In the genomic region with DNA sequence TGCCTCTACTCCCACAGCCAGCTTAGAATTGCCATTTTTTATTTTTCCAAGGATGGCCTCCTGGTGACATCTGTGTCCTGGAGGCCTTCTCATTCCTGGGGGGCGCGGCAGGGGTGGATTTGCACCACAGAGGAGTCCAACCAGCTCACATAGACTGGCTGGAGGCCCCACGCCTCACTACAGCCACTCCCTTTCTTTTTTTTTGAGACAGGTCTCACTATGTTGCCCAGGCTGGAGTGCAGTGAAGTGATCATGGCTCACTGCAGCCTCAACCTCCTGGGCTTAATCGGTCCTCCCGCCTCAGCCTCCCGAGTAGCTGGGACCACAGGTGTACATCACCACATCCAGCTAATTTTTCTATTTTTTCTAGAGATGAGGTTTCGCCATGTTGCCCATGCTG, we compare ENCODE assay signal across 28 cellular contexts.
"Had no signal": no experiment of that assay in that cellular context is flagged by ENCODE, and none has a peak within 500 bp of the region (broad histone marks: within the 10 kb centered on the region; RNA-seq: fewer than 3 reads in every experiment).

No MANE protein-coding gene starts in this region.

- DNase-seq: stimulated activated CD4-positive, alpha-beta T cell treated with anti-CD3 and anti-CD28 coated beads, Interleukin-2, amount 100 ng/mL, for 48 hours; stimulated activated CD4-positive, alpha-beta T cell treated with anti-CD3 and anti-CD28 coated beads, Interleukin-4, amount 100 ng/mL, for 1 hour; stimulated activated CD4-positive, alpha-beta T cell treated with anti-CD3 and anti-CD28 coated beads, Interleukin-4, amount 100 ng/mL, for 24 hours; stimulated activated CD4-positive, alpha-beta T cell treated with anti-CD3 and anti-CD28 coated beads, Interleukin-4, amount 100 ng/mL, for 4 hours; stimulated activated CD8-positive, alpha-beta memory T cell treated with anti-CD3 and anti-CD28 coated beads, Interleukin-4, amount 100 ng/mL, for 48 hours; stimulated activated naive B cell treated with anti-CD40 and anti-IgM and Interleukin-4, amounts not matched to agents 10 μg/mL and 1 μg/mL and 100 μg/mL, for 72 hours; stimulated activated naive CD4-positive, alpha-beta T cell; stimulated activated naive CD4-positive, alpha-beta T cell treated with Interleukin-2 at 50 U/mL for 16 hours; stimulated activated naive CD8-positive, alpha-beta T cell treated with anti-CD3 and anti-CD28 coated beads, Interleukin-15, amount 100 ng/mL, for 72 hours; stimulated activated naive CD8-positive, alpha-beta T cell treated with anti-CD3 and anti-CD28 coated beads, Interleukin-15, Interleukin-2, amounts not matched to agents 100 U/mL and 50 U/mL, for 24 hours; stomach; substantia nigra; testis; thyroid gland; tibial artery; transverse colon; trophoblast cell; upper lobe of left lung; upper lobe of right lung; uterus had no signal

- H3K4me1 ChIP-seq: stomach, suprapubic skin, testis, thyroid gland, tibial artery, tibial nerve, upper lobe of left lung, upper lobe of right lung, uterus, vagina had no signal

- H3K36me3 Mint-ChIP-seq: stimulated activated effector memory CD8-positive, alpha-beta T cell treated with anti-CD3 and anti-CD28 coated beads, Interleukin-12 subunit alpha, Interleukin-12 subunit beta, amount 100 ng/mL, for 72 hours; stimulated activated memory B cell treated with anti-CD40 and anti-IgM and Interleukin-4, amounts not matched to agents 10 μg/mL and 1 μg/mL and 100 μg/mL, for 72 hours; stimulated activated naive B cell treated with anti-CD40 and anti-IgM and Interleukin-4, amounts not matched to agents 10 μg/mL and 1 μg/mL and 100 μg/mL, for 72 hours; type B pancreatic cell had no signal

- H3K9me3 ChIP-seq: stomach, suprapubic skin, testis, thoracic aorta, thyroid gland, tibial artery, tibial nerve, transverse colon, upper lobe of left lung, upper lobe of right lung, uterus, vagina had no signal

- H3K4me3 Mint-ChIP-seq: stimulated activated effector memory CD8-positive, alpha-beta T cell treated with anti-CD3 and anti-CD28 coated beads, Interleukin-12 subunit alpha, Interleukin-12 subunit beta, amount 100 ng/mL, for 72 hours; stimulated activated memory B cell treated with anti-CD40 and anti-IgM and Interleukin-4, amounts not matched to agents 10 μg/mL and 1 μg/mL and 100 μg/mL, for 72 hours; stimulated activated naive B cell treated with anti-CD40 and anti-IgM and Interleukin-4, amounts not matched to agents 10 μg/mL and 1 μg/mL and 100 μg/mL, for 72 hours; stimulated activated naive CD8-positive, alpha-beta T cell treated with anti-CD3 and anti-CD28 coated beads, Interleukin-15, amount 100 ng/mL, for 72 hours; stimulated activated naive CD8-positive, alpha-beta T cell treated with anti-CD3 and anti-CD28 coated beads, Interleukin-15, Interleukin-2, amounts not matched to agents 100 ng/mL and 50 ng/mL, for 24 hours; type B pancreatic cell had no signal

- H3K4me3 ChIP-seq: stomach, suprapubic skin, testis, thoracic aorta, thyroid gland, tibial artery, tibial nerve, transverse colon, upper lobe of left lung, upper lobe of right lung, uterus, vagina had no signal

- H3K27me3 Mint-ChIP-seq: stimulated activated memory B cell treated with anti-CD40 and anti-IgM and Interleukin-4, amounts not matched to agents 10 μg/mL and 1 μg/mL and 100 μg/mL, for 72 hours; stimulated activated naive B cell treated with anti-CD40 and anti-IgM and Interleukin-4, amounts not matched to agents 10 μg/mL and 1 μg/mL and 100 μg/mL, for 72 hours; stimulated activated naive CD8-positive, alpha-beta T cell treated with anti-CD3 and anti-CD28 coated beads, Interleukin-15, amount 100 ng/mL, for 72 hours; stimulated activated naive CD8-positive, alpha-beta T cell treated with anti-CD3 and anti-CD28 coated beads, Interleukin-15, Interleukin-2, amounts not matched to agents 100 ng/mL and 50 ng/mL, for 24 hours; type B pancreatic cell had no signal

- H3K27ac ChIP-seq: stomach, suprapubic skin, testis, thoracic aorta, thyroid gland, tibial artery, tibial nerve, transverse colon, upper lobe of left lung, upper lobe of right lung, uterus, vagina had no signal

- H3K4me1 Mint-ChIP-seq: stimulated activated memory B cell treated with anti-CD40 and anti-IgM and Interleukin-4, amounts not matched to agents 10 μg/mL and 1 μg/mL and 100 μg/mL, for 72 hours; stimulated activated naive B cell treated with anti-CD40 and anti-IgM and Interleukin-4, amounts not matched to agents 10 μg/mL and 1 μg/mL and 100 μg/mL, for 72 hours; stimulated activated naive CD8-positive, alpha-beta T cell treated with anti-CD3 and anti-CD28 coated beads, Interleukin-15, amount 100 ng/mL, for 72 hours had no signal

- H3K27ac Mint-ChIP-seq: stimulated activated effector memory CD8-positive, alpha-beta T cell treated with anti-CD3 and anti-CD28 coated beads, Interleukin-12 subunit alpha, Interleukin-12 subunit beta, amount 100 ng/mL, for 72 hours; stimulated activated memory B cell treated with anti-CD40 and anti-IgM and Interleukin-4, amounts not matched to agents 10 μg/mL and 1 μg/mL and 100 μg/mL, for 72 hours; stimulated activated naive B cell treated with anti-CD40 and anti-IgM and Interleukin-4, amounts not matched to agents 10 μg/mL and 1 μg/mL and 100 μg/mL, for 72 hours; stimulated activated naive CD8-positive, alpha-beta T cell treated with anti-CD3 and anti-CD28 coated beads, Interleukin-15, amount 100 ng/mL, for 72 hours; stimulated activated naive CD8-positive, alpha-beta T cell treated with anti-CD3 and anti-CD28 coated beads, Interleukin-15, Interleukin-2, amounts not matched to agents 100 ng/mL and 50 ng/mL, for 24 hours; type B pancreatic cell had no signal

- H3K36me3 ChIP-seq: stomach, suprapubic skin, thoracic aorta, thyroid gland, tibial artery, tibial nerve, transverse colon, upper lobe of left lung, upper lobe of right lung, uterus, vagina had no signal

- H3K27me3 ChIP-seq: stomach, testis, thyroid gland, tibial artery, tibial nerve, transverse colon, upper lobe of left lung, upper lobe of right lung, uterus, vagina had no signal

- H3K9me3 Mint-ChIP-seq: stimulated activated effector memory CD8-positive, alpha-beta T cell treated with anti-CD3 and anti-CD28 coated beads, Interleukin-12 subunit alpha, Interleukin-12 subunit beta, amount 100 ng/mL, for 72 hours; stimulated activated naive CD8-positive, alpha-beta T cell treated with anti-CD3 and anti-CD28 coated beads, Interleukin-15, amount 100 ng/mL, for 72 hours; stimulated activated naive CD8-positive, alpha-beta T cell treated with anti-CD3 and anti-CD28 coated beads, Interleukin-15, Interleukin-2, amounts not matched to agents 100 ng/mL and 50 ng/mL, for 24 hours; type B pancreatic cell had no signal
